Comparison of ENCODE assay signal across 8 cellular contexts in genomic region chr16:23452572-23453337, GRCh38. TPM values are rescaled to one million over a fixed set of nuclear protein-coding genes. Genes with fewer than 3 reads are reported as not detected.
DNase-seq lines count a peak whose midpoint lies in the region; ATAC-seq, FAIRE-seq and TF ChIP-seq lines count a peak whose summit lies in the region.

COG7 (minus strand) TSS chr16:23453189; CDS start chr16:23452994, 195 bp downstream.

- peak; percentile 80 for ATAC-seq in GM21526 (IDR thresholded peaks at IDR 0.05; ENCODE audit: low FRiP score, unreplicated experiment)

- 0% methylated on average over 31 of the region's 57 CpGs for WGBS in esophagus muscularis mucosa

- intact Hi-C loops in esophagus muscularis mucosa (cut with DNase I), result no loop called here

- TF ChIP-seq POLR2A in esophagus muscularis mucosa (IDR thresholded peaks at IDR 0.05; ENCODE audit: low read depth), result no peak

- H3K36me3 ChIP-seq in esophagus muscularis mucosa, result peaks cover 0 to 6% (median 4%) of the 10 kb centered on the region in 4 donors
- no peaks in the 10 kb centered on the region for H3K36me3 ChIP-seq in muscle layer of duodenum (ENCODE audit: control insufficient read depth in 1 of 2, insufficient read depth in 2 of 2, low read length in 2 of 2)

- no peak for TF ChIP-seq RAD21 in Ishikawa (IDR thresholded peaks at IDR 0.05; ENCODE audit: low read depth)

- H3K27ac ChIP-seq in esophagus muscularis mucosa (replicated peaks in 1 of 4) (peak within 1 kb of the TSS; percentile 74 to 86 (median 84)), muscle layer of duodenum (ENCODE audit: low read length) (peak within 1 kb of the TSS; percentile 75)

- no peaks in the 10 kb centered on the region for H3K27me3 ChIP-seq in esophagus muscularis mucosa
- no peaks in the 10 kb centered on the region for H3K27me3 ChIP-seq in muscle layer of duodenum (ENCODE audit: low read depth, low read length)

- no peak for FAIRE-seq in D721Med (lab: Jason Lieb, UNC)

- H3K4me3 ChIP-seq in esophagus muscularis mucosa, result peak within 1 kb of the TSS; percentile 83 to 98 (median 90)
- peak within 1 kb of the TSS; percentile 83 to 100 for H3K4me3 ChIP-seq in muscle layer of duodenum (ENCODE audit: low read depth in 1 of 2, low read length in 2 of 2)

- H3K9me3 ChIP-seq in esophagus muscularis mucosa (no peaks in the 10 kb centered on the region), muscle layer of duodenum (ENCODE audit: control insufficient read depth in 1 of 2, low read length in 2 of 2) (no peaks in the 10 kb centered on the region)

- DNase-seq in D721Med (ENCODE audit: insufficient read length, low spot score) (peak; percentile 69), RPMI7951 (ENCODE audit: low read depth) (peak; percentile 83), activated T-helper 1 cell treated with Interleukin-2 at 50 U/mL for 16 hours (ENCODE audit: low read depth) (peak; percentile 70), esophagus muscularis mucosa (ENCODE audit: extremely low spot score) (peak; percentile 95)
- peak; percentile 62 to 70 for DNase-seq in stimulated activated CD8-positive, alpha-beta memory T cell treated with anti-CD3 and anti-CD28 coated beads, Interleukin-7, amount 100 ng/mL, for 1 hour (ENCODE audit: low read depth in 2 of 2)

- TF ChIP-seq CTCF in D721Med (IDR thresholded peaks at IDR 0.05; ENCODE audit: insufficient read depth, missing control alignments) (no peak), esophagus muscularis mucosa (IDR thresholded peaks at IDR 0.05) (peak in 1 of 3 experiments; percentile 17)

- H3K4me1 ChIP-seq in esophagus muscularis mucosa (peaks cover 21 to 57% (median 49%) of the 10 kb centered on the region in 4 donors), muscle layer of duodenum (ENCODE audit: control insufficient read depth in 1 of 2, insufficient read depth in 2 of 2, low read length in 2 of 2) (peaks cover 7 to 29% of the 10 kb centered on the region in 2 donors)

- TF ChIP-seq EP300 in Ishikawa (IDR thresholded peaks at IDR 0.05; ENCODE audit: borderline replicate concordance) (no peak), esophagus muscularis mucosa (IDR thresholded peaks at IDR 0.05) (no peak)

TF ChIP-seq in Ishikawa, 13 proteins besides CTCF, POLR2A, EP300 and RAD21:
- TF ChIP-seq MAX (IDR thresholded peaks at IDR 0.05) (peak; percentile 76), YY1 (IDR thresholded peaks at IDR 0.05; ENCODE audit: low read depth) (peak; percentile 42; the same call in 1 of the 2 replicates), ZBTB7A (IDR thresholded peaks at IDR 0.05; ENCODE audit: low read depth) (peak; percentile 58; the same call in 1 of the 2 replicates), EGR1 (IDR thresholded peaks at IDR 0.05) (peak; percentile 52), REST (IDR thresholded peaks at IDR 0.05; ENCODE audit: low read depth) (no peak), CEBPB (IDR thresholded peaks at IDR 0.05) (no peak), TAF1 (IDR thresholded peaks at IDR 0.05; ENCODE audit: low read depth) (peak; percentile 76)

RNA-seq across cellular contexts. Expression of gene COG7, which starts in this region (rescaled TPM):
- 11.2 and 11.9 TPM in 2 replicates for total RNA-seq in RPMI7951 (2014; rRNA removed; shearing (Covaris generic))
- total RNA-seq in esophagus muscularis mucosa, result 10 to 100 TPM; 11.9 to 23.7 (median 15.1) TPM

Comparison
In these comparisons a context has a peak if more than half of its experiments do, and no peak if none do; other contexts are left out.
1. Peak in every context shown above with its lines: DNase-seq, ATAC-seq, H3K4me3 ChIP-seq and H3K27ac ChIP-seq.